8 cellular contexts compared by ENCODE assay signal in genomic region chr19:7595466-7596133, GRCh38. TPM values are rescaled to one million over a fixed set of nuclear protein-coding genes. Genes with fewer than 3 reads are reported as not detected.
DNase-seq lines count a peak whose midpoint lies in the region; ATAC-seq, FAIRE-seq and TF ChIP-seq lines count a peak whose summit lies in the region.

TSS of gene CAMSAP3 (plus strand) at chr19:7595863. CDS start at chr19:7596003, 140 bp downstream.

- intact Hi-C loops in activated B cell treated with CpG ODN at 0.5 μM for 24 hours (cut with micrococcal nuclease) (no loop called here), transverse colon (cut with DNase I; ENCODE audit: low total_unique reads) (no loop called here)

- DNase-seq in NCI-H1436 (lab: John Stamatoyannopoulos, UW), result peak; percentile 81
- DNase-seq in activated B cell treated with CpG ODN at 0.5 μM for 24 hours, result peak; percentile 50
- peak in 1 of 3 experiments; percentile 23 for DNase-seq in effector memory CD8-positive, alpha-beta T cell
- peak; percentile 71 for DNase-seq in transverse colon
- no peak for DNase-seq in GM12892 (ENCODE audit: insufficient read length)

- no peaks in the 10 kb centered on the region for H3K9me3 ChIP-seq in mucosa of stomach (ENCODE audit: control insufficient read depth, low read length)
- no peaks in the 10 kb centered on the region for H3K9me3 ChIP-seq in transverse colon

- H3K4me1 Mint-ChIP-seq in activated B cell treated with CpG ODN at 0.5 μM for 24 hours, result peaks cover 10% of the 10 kb centered on the region
- H3K4me1 Mint-ChIP-seq in effector memory CD8-positive, alpha-beta T cell (ENCODE audit: low read depth in 2 of 2), result peaks cover 4 to 5% of the 10 kb centered on the region in 2 donors

- peak within 1 kb of the TSS; percentile 77 for H3K4me3 Mint-ChIP-seq in activated B cell treated with CpG ODN at 0.5 μM for 24 hours
- H3K4me3 Mint-ChIP-seq in effector memory CD8-positive, alpha-beta T cell, result peak within 1 kb of the TSS; percentile 73 to 78

- H3K27ac ChIP-seq in transverse colon, result peak within 1 kb of the TSS; percentile 34 to 81 (median 72)

- WGBS in transverse colon (ENCODE audit: low coverage in 1 of 2), 2 donors, result 3% methylated on average over 16 of the region's 78 CpGs; no CpG with 5 or more reads in 1 of the 2 donors

- TF ChIP-seq POLR2A in GM15510 (IDR thresholded peaks at IDR 0.05; ENCODE audit: borderline replicate concordance, extremely low read depth, insufficient read length), result peak; percentile 28
- no peak for TF ChIP-seq POLR2A in transverse colon (IDR thresholded peaks at IDR 0.05)
- TF ChIP-seq POLR2A in GM12892 (IDR thresholded peaks at IDR 0.05; ENCODE audit: low read depth, low read length), result no peak

- no peak for TF ChIP-seq EP300 in transverse colon (IDR thresholded peaks at IDR 0.05; ENCODE audit: low read depth)

- H3K27ac Mint-ChIP-seq in activated B cell treated with CpG ODN at 0.5 μM for 24 hours, result no peak within 1 kb of the TSS
- H3K27ac Mint-ChIP-seq in effector memory CD8-positive, alpha-beta T cell, result no peak within 1 kb of the TSS

- CTCF ChIA-PET in activated B cell treated with CpG ODN at 0.5 μM for 24 hours (lab: Charles Lee), result no interaction called here

- peak within 1 kb of the TSS; percentile 32 for H3K4me3 ChIP-seq in mucosa of stomach (ENCODE audit: low read length)
- H3K4me3 ChIP-seq in transverse colon, result peak within 1 kb of the TSS; percentile 2 to 72 (median 58)

- FAIRE-seq in GM12892 (lab: Jason Lieb, UNC), result no peak

- in situ Hi-C loops in transverse colon (cut with MboI; ENCODE audit: low pct_ligation_motif_present in 1 of 4, low pct_unique_long_range_greater_than_20kb in 1 of 4, low sequenced_read_pairs in 3 of 4), result no loop called here

- peak within 1 kb of the TSS; percentile 71 for H3K9ac ChIP-seq in mucosa of stomach (ENCODE audit: low read length)

- ATAC-seq in activated B cell treated with CpG ODN at 0.5 μM for 24 hours (ENCODE audit: low read depth) (peak; percentile 94), GM21360 (IDR thresholded peaks at IDR 0.05; ENCODE audit: unreplicated experiment) (no peak)
- peak; percentile 76 for ATAC-seq in effector memory CD8-positive, alpha-beta T cell (replicated peaks)

- H3K4me1 ChIP-seq in mucosa of stomach (ENCODE audit: control insufficient read depth, insufficient read depth, low read length), result peaks cover 22% of the 10 kb centered on the region
- peaks cover 0 to 9% (median 6%) of the 10 kb centered on the region in 4 donors for H3K4me1 ChIP-seq in transverse colon

- POLR2A ChIA-PET in activated B cell treated with CpG ODN at 0.5 μM for 24 hours (lab: Charles Lee), result interaction anchor here (0.5 kb wide), 1 partner anchor 726 kb away, joined by 3 read pairs; the partner anchor contains the start of genes NDUFA7 and RPS28

- no peak for TF ChIP-seq CTCF in activated B cell treated with CpG ODN at 0.5 μM for 24 hours (IDR thresholded peaks at IDR 0.05)
- TF ChIP-seq CTCF in transverse colon (IDR thresholded peaks at IDR 0.05), result no peak

- H3K27me3 Mint-ChIP-seq in activated B cell treated with CpG ODN at 0.5 μM for 24 hours, result peaks cover 38% of the 10 kb centered on the region
- peaks cover 59 to 70% of the 10 kb centered on the region in 2 donors for H3K27me3 Mint-ChIP-seq in effector memory CD8-positive, alpha-beta T cell

- no peaks in the 10 kb centered on the region for H3K9me3 Mint-ChIP-seq in activated B cell treated with CpG ODN at 0.5 μM for 24 hours
- H3K9me3 Mint-ChIP-seq in effector memory CD8-positive, alpha-beta T cell, result no peaks in the 10 kb centered on the region

- H3K36me3 Mint-ChIP-seq in activated B cell treated with CpG ODN at 0.5 μM for 24 hours (ENCODE audit: low read depth), result no peaks in the 10 kb centered on the region
- H3K36me3 Mint-ChIP-seq in effector memory CD8-positive, alpha-beta T cell (ENCODE audit: insufficient read depth), result peaks cover 3% of the 10 kb centered on the region

- H3K36me3 ChIP-seq in mucosa of stomach (ENCODE audit: control insufficient read depth, insufficient read depth, low read length), result no peaks in the 10 kb centered on the region
- no peaks in the 10 kb centered on the region for H3K36me3 ChIP-seq in transverse colon

- H3K27me3 ChIP-seq in mucosa of stomach (ENCODE audit: control insufficient read depth, insufficient read depth, low read length), result peaks cover 10% of the 10 kb centered on the region
- peaks cover 53% of the 10 kb centered on the region for H3K27me3 ChIP-seq in transverse colon

RNA-seq across cellular contexts. Expression of gene CAMSAP3, which starts in this region (rescaled TPM):
- 0.64 and 0.80 TPM in 2 replicates for total RNA-seq in activated B cell treated with CpG ODN at 0.5 μM for 24 hours
- total RNA-seq in transverse colon, result 100 to 1,000 TPM in 1 of 4 donors, 10 to 100 TPM in 3; 36.2 to 114 (median 61.6) TPM
- polyA plus RNA-seq in GM12892 (2012; ENCODE audit: missing spikeins), result 0.57 TPM

Comparison
In these comparisons a context has a peak if more than half of its experiments do, and no peak if none do; other contexts are left out.
1. RNA of gene CAMSAP3 (total RNA-seq): 36.2 to 114 TPM in transverse colon; 0.64 to 0.80 TPM in activated B cell treated with CpG ODN at 0.5 μM for 24 hours; every median in the first group is over 10 times any median in the second.
2. Peak in DNase-seq and ATAC-seq in activated B cell treated with CpG ODN at 0.5 μM for 24 hours; RNA of the gene not detected or under 1 TPM.